1 cellular context compared by ENCODE assay signal in the genomic region with DNA sequence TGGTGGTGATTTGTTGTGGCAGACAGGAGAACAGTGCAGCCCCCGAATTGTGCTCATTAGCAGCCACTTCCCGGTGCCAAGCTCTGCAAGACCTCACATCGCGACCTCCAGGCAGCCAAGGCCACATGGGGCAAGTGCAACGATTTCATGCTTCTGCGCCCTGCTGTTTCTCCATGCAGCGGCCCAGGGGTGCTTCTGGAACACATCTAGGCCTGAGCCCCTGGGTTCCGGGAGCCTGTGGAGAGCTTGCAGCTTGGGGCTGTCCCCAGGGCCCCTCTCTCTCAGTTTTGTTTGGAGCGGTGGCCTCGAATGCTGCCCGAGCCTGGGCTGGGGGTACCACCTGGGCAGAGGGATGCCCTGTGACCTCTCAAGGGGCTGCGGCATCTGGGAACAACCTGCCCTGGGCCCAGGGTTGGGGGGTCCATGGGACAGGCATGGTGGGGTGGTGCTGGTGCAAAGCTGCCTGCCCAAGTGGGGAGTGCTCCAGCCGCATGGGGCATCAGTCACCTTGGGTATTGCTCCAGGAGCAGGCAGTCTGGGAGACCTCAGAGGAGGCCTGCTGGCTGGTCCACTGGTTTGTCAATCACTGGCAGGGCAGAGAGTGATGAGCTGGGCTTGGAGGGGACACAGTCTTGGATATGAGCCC.
TF ChIP-seq lines count a peak whose summit lies in the region.

No MANE protein-coding gene starts in this region.

TF ChIP-seq in IMR-90, 13 proteins besides CTCF, POLR2A, EP300 and RAD21:
- TF ChIP-seq CEBPB (IDR thresholded peaks at IDR 0.05; ENCODE audit: low read depth, low read length) (no peak), RCOR1 (IDR thresholded peaks at IDR 0.05; ENCODE audit: insufficient replicate concordance, low read length) (no peak), SMC3 (IDR thresholded peaks at IDR 0.05; ENCODE audit: low read depth, low read length) (no peak)
- TF ChIP-seq, protein P1, sequence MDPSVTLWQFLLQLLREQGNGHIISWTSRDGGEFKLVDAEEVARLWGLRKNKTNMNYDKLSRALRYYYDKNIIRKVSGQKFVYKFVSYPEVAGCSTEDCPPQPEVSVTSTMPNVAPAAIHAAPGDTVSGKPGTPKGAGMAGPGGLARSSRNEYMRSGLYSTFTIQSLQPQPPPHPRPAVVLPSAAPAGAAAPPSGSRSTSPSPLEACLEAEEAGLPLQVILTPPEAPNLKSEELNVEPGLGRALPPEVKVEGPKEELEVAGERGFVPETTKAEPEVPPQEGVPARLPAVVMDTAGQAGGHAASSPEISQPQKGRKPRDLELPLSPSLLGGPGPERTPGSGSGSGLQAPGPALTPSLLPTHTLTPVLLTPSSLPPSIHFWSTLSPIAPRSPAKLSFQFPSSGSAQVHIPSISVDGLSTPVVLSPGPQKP (IDR thresholded peaks at IDR 0.05; ENCODE audit: borderline replicate concordance, low read depth, low read length): no peak
